In the genomic region with DNA sequence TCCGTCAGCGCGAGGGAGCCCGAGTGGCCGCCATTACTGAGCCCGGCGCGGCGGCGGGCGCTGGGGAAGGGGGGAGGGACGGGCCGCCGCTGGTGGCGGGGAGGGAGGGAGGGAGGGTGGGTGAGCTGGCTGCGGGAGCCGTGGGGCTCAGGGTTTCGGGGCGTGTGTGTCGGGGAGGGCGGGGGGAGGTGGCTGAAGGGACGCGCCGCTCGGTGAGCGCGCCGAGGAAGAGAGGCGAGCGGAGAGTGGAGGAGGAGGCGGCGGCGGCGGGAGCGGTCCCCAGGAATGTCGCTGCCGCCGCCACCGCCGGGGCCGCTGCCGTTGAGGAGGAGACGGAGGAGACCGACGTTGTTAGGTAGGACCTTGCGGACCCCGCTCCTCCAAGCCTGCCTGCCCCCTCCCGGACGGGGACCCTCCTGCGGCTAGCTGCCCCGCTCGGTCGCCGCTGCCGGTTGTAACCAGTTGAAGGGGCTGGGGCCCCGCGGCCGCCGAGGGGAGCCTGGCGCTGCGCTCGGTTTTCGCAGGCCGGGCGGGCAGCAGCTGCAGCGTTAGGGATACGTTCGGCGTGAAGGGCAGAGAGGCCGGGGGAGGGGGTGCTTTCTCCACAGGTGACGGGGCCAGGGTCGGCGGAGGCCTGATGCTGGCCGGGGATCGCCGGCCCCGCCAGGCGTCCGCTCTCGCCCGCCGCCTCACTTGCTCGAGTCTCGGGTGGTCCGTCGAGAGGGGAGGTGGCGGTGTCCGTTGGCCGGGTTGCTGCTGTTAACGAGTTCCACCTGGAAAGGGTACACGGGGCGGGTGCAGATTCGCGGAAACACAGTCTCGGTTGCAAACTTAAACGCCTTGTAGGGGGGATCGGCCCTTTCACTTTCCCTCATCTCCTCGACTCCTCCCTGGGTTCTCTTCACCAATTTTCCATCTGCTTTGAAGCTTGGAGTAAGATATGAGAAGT, we compare ENCODE assay signal across 8 cellular contexts. TPM values are rescaled to one million over a fixed set of nuclear protein-coding genes. Genes with fewer than 3 reads are reported as not detected.
DNase-seq lines count a peak whose midpoint lies in the region; TF ChIP-seq lines count a peak whose summit lies in the region.

A gene with protein sequence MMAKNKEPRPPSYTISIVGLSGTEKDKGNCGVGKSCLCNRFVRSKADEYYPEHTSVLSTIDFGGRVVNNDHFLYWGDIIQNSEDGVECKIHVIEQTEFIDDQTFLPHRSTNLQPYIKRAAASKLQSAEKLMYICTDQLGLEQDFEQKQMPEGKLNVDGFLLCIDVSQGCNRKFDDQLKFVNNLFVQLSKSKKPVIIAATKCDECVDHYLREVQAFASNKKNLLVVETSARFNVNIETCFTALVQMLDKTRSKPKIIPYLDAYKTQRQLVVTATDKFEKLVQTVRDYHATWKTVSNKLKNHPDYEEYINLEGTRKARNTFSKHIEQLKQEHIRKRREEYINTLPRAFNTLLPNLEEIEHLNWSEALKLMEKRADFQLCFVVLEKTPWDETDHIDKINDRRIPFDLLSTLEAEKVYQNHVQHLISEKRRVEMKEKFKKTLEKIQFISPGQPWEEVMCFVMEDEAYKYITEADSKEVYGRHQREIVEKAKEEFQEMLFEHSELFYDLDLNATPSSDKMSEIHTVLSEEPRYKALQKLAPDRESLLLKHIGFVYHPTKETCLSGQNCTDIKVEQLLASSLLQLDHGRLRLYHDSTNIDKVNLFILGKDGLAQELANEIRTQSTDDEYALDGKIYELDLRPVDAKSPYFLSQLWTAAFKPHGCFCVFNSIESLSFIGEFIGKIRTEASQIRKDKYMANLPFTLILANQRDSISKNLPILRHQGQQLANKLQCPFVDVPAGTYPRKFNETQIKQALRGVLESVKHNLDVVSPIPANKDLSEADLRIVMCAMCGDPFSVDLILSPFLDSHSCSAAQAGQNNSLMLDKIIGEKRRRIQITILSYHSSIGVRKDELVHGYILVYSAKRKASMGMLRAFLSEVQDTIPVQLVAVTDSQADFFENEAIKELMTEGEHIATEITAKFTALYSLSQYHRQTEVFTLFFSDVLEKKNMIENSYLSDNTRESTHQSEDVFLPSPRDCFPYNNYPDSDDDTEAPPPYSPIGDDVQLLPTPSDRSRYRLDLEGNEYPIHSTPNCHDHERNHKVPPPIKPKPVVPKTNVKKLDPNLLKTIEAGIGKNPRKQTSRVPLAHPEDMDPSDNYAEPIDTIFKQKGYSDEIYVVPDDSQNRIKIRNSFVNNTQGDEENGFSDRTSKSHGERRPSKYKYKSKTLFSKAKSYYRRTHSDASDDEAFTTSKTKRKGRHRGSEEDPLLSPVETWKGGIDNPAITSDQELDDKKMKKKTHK (N-terminal part only) (plus strand): TSS at position 224 of the 949 bp plus-strand sequence. CDS start 13,366 bp downstream, outside the sequence.

- 1% methylated on average over 52 to 64 of the region's 98 CpGs for WGBS in lower leg skin, 2 donors

- peaks cover 21% of the 10 kb centered on the region for H3K36me3 Mint-ChIP-seq in HFFc6 (ENCODE audit: low read depth)
- peaks cover 7% of the 10 kb centered on the region for H3K36me3 Mint-ChIP-seq in dendritic cell treated with granulocyte-macrophage colony-stimulating factor and Interleukin-4, amounts not matched to agents 40 ng/mL and 50 ng/mL, for 4 days (ENCODE audit: low read depth)

- TF ChIP-seq CTCF in GM12872 (IDR thresholded peaks at IDR 0.05; ENCODE audit: insufficient read depth, low read depth, low read length) (0 out of 3 replicates have a peak, but pooled peaks have one; percentile 19), HFFc6 (IDR thresholded peaks at IDR 0.05) (peak; percentile 56), lower leg skin (IDR thresholded peaks at IDR 0.05) (no peak)

- peak within 1 kb of the TSS; percentile 98 for H3K27ac Mint-ChIP-seq in HFFc6
- peak within 1 kb of the TSS; percentile 85 for H3K27ac Mint-ChIP-seq in dendritic cell treated with granulocyte-macrophage colony-stimulating factor and Interleukin-4, amounts not matched to agents 40 ng/mL and 50 ng/mL, for 4 days

- peak within 1 kb of the TSS; percentile 77 for H3K4me3 ChIP-seq in lower leg skin (ENCODE audit: low read depth, poor library complexity, severe bottlenecking)

- H3K4me1 Mint-ChIP-seq in HFFc6 (ENCODE audit: low read depth): peaks cover 56% of the 10 kb centered on the region
- H3K4me1 Mint-ChIP-seq in dendritic cell treated with granulocyte-macrophage colony-stimulating factor and Interleukin-4, amounts not matched to agents 40 ng/mL and 50 ng/mL, for 4 days (ENCODE audit: low read depth): peaks cover 28% of the 10 kb centered on the region

- TF ChIP-seq POLR2A in lower leg skin (IDR thresholded peaks at IDR 0.05): no peak

- H3K4me3 Mint-ChIP-seq in HFFc6: peak within 1 kb of the TSS; percentile 95
- peak within 1 kb of the TSS; percentile 84 for H3K4me3 Mint-ChIP-seq in dendritic cell treated with granulocyte-macrophage colony-stimulating factor and Interleukin-4, amounts not matched to agents 40 ng/mL and 50 ng/mL, for 4 days

- H3K9me3 Mint-ChIP-seq in HFFc6: no peaks in the 10 kb centered on the region
- H3K9me3 Mint-ChIP-seq in dendritic cell treated with granulocyte-macrophage colony-stimulating factor and Interleukin-4, amounts not matched to agents 40 ng/mL and 50 ng/mL, for 4 days: no peaks in the 10 kb centered on the region

- intact Hi-C loops in dendritic cell treated with granulocyte-macrophage colony-stimulating factor and Interleukin-4, amounts not matched to agents 40 ng/mL and 50 ng/mL, for 4 days (cut with micrococcal nuclease): loop anchor here (5.0 kb wide), 3 partner anchors 125 to 655 kb away; a partner anchor contains a TSS
- intact Hi-C loops in lower leg skin (cut with DNase I; ENCODE audit: low total_unique reads): no loop called here

- H3K27me3 Mint-ChIP-seq in HFFc6 (ENCODE audit: insufficient read depth): peaks cover 3% of the 10 kb centered on the region
- H3K27me3 Mint-ChIP-seq in dendritic cell treated with granulocyte-macrophage colony-stimulating factor and Interleukin-4, amounts not matched to agents 40 ng/mL and 50 ng/mL, for 4 days: peaks cover 31% of the 10 kb centered on the region

- peak; percentile 1 for DNase-seq in HFFc6
- DNase-seq in NCI-H128 (lab: John Stamatoyannopoulos, UW; ENCODE audit: unreplicated experiment): peak; percentile 56
- DNase-seq in activated CD4-positive, alpha-beta T cell treated with anti-CD3 and anti-CD28 coated beads for 4 hours: peak; percentile 68 to 74
- peak in 1 of 2 donors; percentile 90 for DNase-seq in lower leg skin (ENCODE audit: low spot score in 2 of 2)
- peak in 2 of 3 experiments; percentile 16 to 38 for DNase-seq in stimulated activated CD4-positive, alpha-beta T cell treated with anti-CD3 and anti-CD28 coated beads, TNF-alpha, amount 100 ng/mL, for 24 hours (ENCODE audit: low read depth in 3 of 3)
- no peak for DNase-seq in DMS153 treated with DMSO at 0.1 percent for 48 hours (lab: John Stamatoyannopoulos, UW; ENCODE audit: unreplicated experiment)

RNA-seq across cellular contexts. Expression of the gene that starts here (rescaled TPM):
- total RNA-seq in HFFc6 (2021; fragmentation: NEBNext Ultra II Directional; extraction: Animal tissue kit (Norgen Biotek cat#: 25700)): 100 to 1,000 TPM in 1 of 6 experiments, 10 to 100 TPM in 5; 75.4 to 101 (median 82.2) TPM
- total RNA-seq in lower leg skin: 10 to 100 TPM; 86.4 to 97.5 (median 95.2) TPM

Comparison
In these comparisons a context has a peak if more than half of its experiments do, and no peak if none do; other contexts are left out.
1. CTCF ChIP-seq: peak in GM12872 (single experiment) and HFFc6 (single experiment); none in lower leg skin (0 of 3).